Comparison of ENCODE assay signal across 8 cellular contexts in genomic region chr5:128085413-128085812, GRCh38. TPM values are rescaled to one million over a fixed set of nuclear protein-coding genes. Genes with fewer than 3 reads are reported as not detected.
DNase-seq lines count a peak whose midpoint lies in the region; TF ChIP-seq lines count a peak whose summit lies in the region.

No MANE protein-coding gene starts in this region.

- WGBS in prostate gland = 26% methylated on average over 4 of the region's 4 CpGs

- peaks cover 82% of the 10 kb centered on the region for H3K79me2 ChIP-seq in OCI-LY7 (ENCODE audit: insufficient read depth, low read depth, low read length)

- no peak overlapping the region for H2AFZ ChIP-seq in OCI-LY7 (ENCODE audit: low read length)

- H3K27ac ChIP-seq in OCI-LY7 (ENCODE audit: low read depth, low read length, poor library complexity, severe bottlenecking) = no peak overlapping the region
- H3K27ac ChIP-seq in prostate gland = peak overlapping the region in 1 of 2 donors; percentile 6

- DNase-seq in DMS53 treated with DMSO at 0.1 percent for 48 hours (lab: John Stamatoyannopoulos, UW; ENCODE audit: unreplicated experiment) (peak; percentile 61), OCI-LY7 (ENCODE audit: low spot score) (no peak), epithelial cell of esophagus (ENCODE audit: low read depth) (peak; percentile 6), prostate gland (ENCODE audit: low spot score) (no peak), NOMO-1 (lab: John Stamatoyannopoulos, UW; ENCODE audit: unreplicated experiment in 2 of 2) (no peak), NCI-H82 treated with DMSO at 0.1 percent for 48 hours (lab: John Stamatoyannopoulos, UW; ENCODE audit: unreplicated experiment) (no peak), RKO (ENCODE audit: low spot score) (no peak), NOMO-1 treated with dmso at 0.1 percent for 144 hours (lab: John Stamatoyannopoulos, UW; ENCODE audit: unreplicated experiment) (no peak)

- no peak for TF ChIP-seq CTCF in OCI-LY7 (conservative IDR thresholded peaks at IDR 0.05; ENCODE audit: low read length)
- TF ChIP-seq CTCF in epithelial cell of esophagus (IDR thresholded peaks at IDR 0.05; ENCODE audit: insufficient read depth, low read depth, low read length, missing control alignments) = no peak
- no peak for TF ChIP-seq CTCF in prostate gland (IDR thresholded peaks at IDR 0.05)

- no peak for TF ChIP-seq POLR2A in prostate gland (IDR thresholded peaks at IDR 0.05)

- no peaks in the 10 kb centered on the region for H3K9me2 ChIP-seq in OCI-LY7 (ENCODE audit: insufficient read depth, low read length)

- POLR2A ChIA-PET in OCI-LY7 (lab: Charles Lee) = interaction anchor here (0.6 to 1.8 kb wide), 5 partner anchors 7 to 146 kb away, joined by 3 to 10 read pairs (median 5); no protein-coding TSS in a partner anchor

- CTCF ChIA-PET in OCI-LY7 (lab: Charles Lee; ENCODE audit: unreplicated experiment) = no interaction called here

- H3K4me1 ChIP-seq in OCI-LY7 (ENCODE audit: insufficient read depth, low read length, poor library complexity, severe bottlenecking) = peaks cover 21% of the 10 kb centered on the region
- no peaks in the 10 kb centered on the region for H3K4me1 ChIP-seq in prostate gland (replicated peaks)

- intact Hi-C loops in OCI-LY7 (cut with micrococcal nuclease; ENCODE audit: unreplicated experiment) = loop anchor here (2.0 kb wide), 1 partner anchor 211 kb away; no protein-coding TSS in a partner anchor
- intact Hi-C loops in prostate gland (cut with DNase I) = loop anchor here (10.0 kb wide), 3 partner anchors 131 to 321 kb away; no protein-coding TSS in a partner anchor

- peaks cover 36% of the 10 kb centered on the region for H3K36me3 ChIP-seq in OCI-LY7 (ENCODE audit: insufficient read depth, low read length)
- no peaks in the 10 kb centered on the region for H3K36me3 ChIP-seq in prostate gland

- H3K9me3 ChIP-seq in OCI-LY7 (ENCODE audit: low read length) (no peaks in the 10 kb centered on the region), prostate gland (no peaks in the 10 kb centered on the region)

- H3K4me2 ChIP-seq in OCI-LY7 (ENCODE audit: low read length) = peak overlapping the region; percentile 98

- BruUV-seq in OCI-LY7 (replicated peaks; lab: Mats Ljungman, UMichigan) = TSS peak; percentile 58

- peaks cover 39% of the 10 kb centered on the region; the same call in 1 of the 2 replicates for H4K20me1 ChIP-seq in OCI-LY7 (ENCODE audit: insufficient read depth, low read length)

- peak overlapping the region; percentile 83 for H3K4me3 ChIP-seq in OCI-LY7 (ENCODE audit: low read depth, low read length, poor library complexity, severe bottlenecking)
- H3K4me3 ChIP-seq in epithelial cell of esophagus (ENCODE audit: low read length) = peak overlapping the region; percentile 70
- peak overlapping the region; percentile 83 to 93 for H3K4me3 ChIP-seq in prostate gland

- no peaks in the 10 kb centered on the region for H3K27me3 ChIP-seq in prostate gland (replicated peaks; ENCODE audit: insufficient read depth)

RNA-seq across cellular contexts. Expression of gene SLC12A2, which starts 1.8 kb away (rescaled TPM):
- total RNA-seq in OCI-LY7 (2014; rRNA removed; shearing (Covaris generic)) = 20.6 and 24.1 TPM in 2 replicates
- total RNA-seq in OCI-LY7 (2022) (25.5 and 36.5 TPM in 2 replicates), prostate gland (100 to 1,000 TPM in 1 of 2 donors, 10 to 100 TPM in 1; 51.3 to 195 TPM)

Comparison
In these comparisons a context has a peak if more than half of its experiments do, and no peak if none do; other contexts are left out.
1. DNase-seq: peak in DMS53 treated with DMSO at 0.1 percent for 48 hours (single experiment) and epithelial cell of esophagus (single experiment); none in OCI-LY7 (single experiment), prostate gland (single experiment), NOMO-1 (0 of 2), NCI-H82 treated with DMSO at 0.1 percent for 48 hours (single experiment), RKO (single experiment) and NOMO-1 treated with dmso at 0.1 percent for 144 hours (single experiment).
2. Peak in every context shown above with its lines, with median percentiles within 50 percentile points of each other: H3K4me3 ChIP-seq.